Comparison of ENCODE assay signal across 8 cellular contexts in genomic region chr15:92832992-92833438, GRCh38.
A peak's percentile ranks its signal among the peaks of the same experiment; 100 is the strongest.
DNase-seq lines count a peak whose midpoint lies in the region; ATAC-seq and TF ChIP-seq lines count a peak whose summit lies in the region.

No MANE protein-coding gene starts in this region.

- intact Hi-C loops in Calu3 (cut with micrococcal nuclease; ENCODE audit: unreplicated experiment), result no loop called here
- intact Hi-C loops in PC-9 (cut with micrococcal nuclease; ENCODE audit: unreplicated experiment), result no loop called here

- H3K27ac Mint-ChIP-seq in Calu3 (ENCODE audit: unreplicated experiment), result peak overlapping the region; percentile 99

- peaks cover 41% of the 10 kb centered on the region for H3F3A ChIP-seq in PC-9 (ENCODE audit: insufficient read depth, low read depth)

- no peaks in the 10 kb centered on the region for H4K20me1 ChIP-seq in PC-9 (ENCODE audit: insufficient read depth)

- no peaks in the 10 kb centered on the region for H3K9me3 Mint-ChIP-seq in Calu3 (ENCODE audit: low read depth, unreplicated experiment)

- H3K4me2 ChIP-seq in PC-9 (peak overlapping the region; percentile 68), parathyroid adenoma (ENCODE audit: low read length) (peak overlapping the region; percentile 61)

- H3K27ac ChIP-seq in PC-9, result peak overlapping the region; percentile 76
- peak overlapping the region; percentile 81 for H3K27ac ChIP-seq in epithelial cell of prostate
- H3K27ac ChIP-seq in parathyroid adenoma, result peak overlapping the region; percentile 91

- no peak overlapping the region; the same call in 1 of the 2 replicates for H2AFZ ChIP-seq in PC-9
- H2AFZ ChIP-seq in parathyroid adenoma, result peak overlapping the region; percentile 84

- H3K79me2 ChIP-seq in PC-9 (ENCODE audit: low read depth), result no peaks in the 10 kb centered on the region
- H3K79me2 ChIP-seq in parathyroid adenoma, result no peaks in the 10 kb centered on the region

- CTCF ChIA-PET in Calu3 (lab: Charles Lee) (interaction anchor here (1.1 to 2.7 kb wide), 5 partner anchors 13 to 74 kb away, joined by 4 to 20 read pairs (median 9); no protein-coding TSS in a partner anchor), PC-9 (lab: Charles Lee) (no interaction called here)

- BruUV-seq in Calu3 (replicated peaks; lab: Mats Ljungman, UMichigan) (no TSS peak), PC-9 (replicated peaks; lab: Mats Ljungman, UMichigan) (no TSS peak)

- H3K9me3 ChIP-seq in PC-9 (ENCODE audit: insufficient read depth, low read depth), result no peaks in the 10 kb centered on the region
- no peaks in the 10 kb centered on the region for H3K9me3 ChIP-seq in parathyroid adenoma (ENCODE audit: control insufficient read depth, low read length)

- ATAC-seq in GM21447 (IDR thresholded peaks at IDR 0.05; ENCODE audit: unreplicated experiment), result no peak

- no peak overlapping the region for H3K4me3 Mint-ChIP-seq in Calu3 (ENCODE audit: low read depth, unreplicated experiment)

- no peak for TF ChIP-seq CTCF in Calu3 (IDR thresholded peaks at IDR 0.05; ENCODE audit: unreplicated experiment)
- TF ChIP-seq CTCF in PC-9 (conservative IDR thresholded peaks at IDR 0.05), result no peak
- no peak for TF ChIP-seq CTCF in parathyroid adenoma (IDR thresholded peaks at IDR 0.05)

- no peaks in the 10 kb centered on the region for H3K27me3 ChIP-seq in PC-9 (ENCODE audit: insufficient read depth, low read depth)
- H3K27me3 ChIP-seq in parathyroid adenoma (ENCODE audit: control insufficient read depth, insufficient read depth, low read length), result no peaks in the 10 kb centered on the region

- H3K4me1 ChIP-seq in PC-9 (replicated peaks; ENCODE audit: insufficient read depth) (peaks cover 35% of the 10 kb centered on the region), parathyroid adenoma (peaks cover 15% of the 10 kb centered on the region)

- H3K4me3 ChIP-seq in PC-9, result no peak overlapping the region
- peak overlapping the region; percentile 33 for H3K4me3 ChIP-seq in parathyroid adenoma (ENCODE audit: low read depth, low read length)

- H3K9ac ChIP-seq in parathyroid adenoma, result no peak overlapping the region

- no peaks in the 10 kb centered on the region for H3K36me3 ChIP-seq in PC-9 (ENCODE audit: low read depth)
- H3K36me3 ChIP-seq in parathyroid adenoma (ENCODE audit: control insufficient read depth, insufficient read depth, low read length), result no peaks in the 10 kb centered on the region

- H3K27me3 Mint-ChIP-seq in Calu3 (ENCODE audit: unreplicated experiment), result no peaks in the 10 kb centered on the region

- DNase-seq in Calu3 (no peak), PC-9 (no peak), epithelial cell of prostate (ENCODE audit: low read depth, low spot score) (no peak), NCI-H510A (lab: John Stamatoyannopoulos, UW) (no peak), NK-92 (lab: John Stamatoyannopoulos, UW; ENCODE audit: unreplicated experiment) (no peak)
- no peak for DNase-seq in effector CD8-positive, alpha-beta T cell (lab: John Stamatoyannopoulos, UW)

- no peaks in the 10 kb centered on the region for H3K9me2 ChIP-seq in PC-9 (ENCODE audit: insufficient read depth)

- H3K36me3 Mint-ChIP-seq in Calu3 (ENCODE audit: insufficient read depth, unreplicated experiment), result peaks cover 24% of the 10 kb centered on the region

- POLR2A ChIA-PET in PC-9 (lab: Charles Lee; ENCODE audit: unreplicated experiment), result interaction anchor here (2.9 kb wide), 1 partner anchor 49 kb away, joined by 32 read pairs; no protein-coding TSS in a partner anchor

- H3K4me1 Mint-ChIP-seq in Calu3 (ENCODE audit: low read depth, unreplicated experiment), result peaks cover 32% of the 10 kb centered on the region
